ENCODE assay signal across 8 cellular contexts in the genomic region with DNA sequence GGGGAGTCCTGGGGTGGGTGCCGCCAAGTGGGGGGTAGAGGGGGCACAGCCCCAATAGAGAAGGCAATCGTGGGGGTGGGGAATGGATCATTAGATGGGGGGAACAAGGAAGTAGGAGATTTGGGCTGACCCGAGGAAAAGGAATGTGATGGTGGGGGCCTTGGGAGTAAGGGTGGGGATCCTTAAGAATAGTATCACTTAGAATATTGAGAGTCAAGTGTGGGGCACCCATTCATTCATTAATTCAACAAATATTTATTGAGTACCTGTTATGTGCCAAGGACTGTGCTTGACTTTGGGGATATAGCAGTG. TPM values are rescaled to one million over a fixed set of nuclear protein-coding genes. Genes with fewer than 3 reads are reported as not detected.
DNase-seq lines count a peak whose midpoint lies in the region; ATAC-seq and TF ChIP-seq lines count a peak whose summit lies in the region.

No MANE protein-coding gene starts in this region.

- H3K36me3 ChIP-seq in A673 (ENCODE audit: insufficient read depth, low read length, poor library complexity, severe bottlenecking) (no peaks in the 10 kb centered on the region), muscle layer of duodenum (ENCODE audit: control insufficient read depth in 1 of 2, insufficient read depth in 2 of 2, low read length in 2 of 2) (no peaks in the 10 kb centered on the region)

- H3K27ac ChIP-seq in A673 (ENCODE audit: low read depth, low read length, poor library complexity, severe bottlenecking) (peak overlapping the region; percentile 92), muscle layer of duodenum (ENCODE audit: low read length) (peak overlapping the region; percentile 83)

- intact Hi-C loops in A673 (cut with micrococcal nuclease; ENCODE audit: unreplicated experiment) = no loop called here

- TF ChIP-seq CTCF in A673 (conservative IDR thresholded peaks at IDR 0.05; ENCODE audit: low read depth, low read length) = peak; percentile 20; the same call in 1 of the 2 replicates
- TF ChIP-seq CTCF in GM13977 (IDR thresholded peaks at IDR 0.05; ENCODE audit: extremely low read depth, insufficient read depth, missing control alignments) = no peak

- CTCF ChIA-PET in A673 (lab: Charles Lee) = interaction anchor here (0.5 kb wide), 1 partner anchor 53 kb away, joined by 5 read pairs; no protein-coding TSS in a partner anchor

- H3K27ac Mint-ChIP-seq in central memory CD8-positive, alpha-beta T cell (ENCODE audit: low read depth) = peak overlapping the region; percentile 68

- peaks cover 20% of the 10 kb centered on the region for H3K4me1 ChIP-seq in A673 (ENCODE audit: insufficient read depth, low read length, poor library complexity, severe bottlenecking)
- peaks cover 29 to 50% of the 10 kb centered on the region in 2 donors for H3K4me1 ChIP-seq in muscle layer of duodenum (ENCODE audit: control insufficient read depth in 1 of 2, insufficient read depth in 2 of 2, low read length in 2 of 2)

- H3K27me3 Mint-ChIP-seq in central memory CD8-positive, alpha-beta T cell = no peaks in the 10 kb centered on the region

- DNase-seq in A673 (ENCODE audit: low spot score) (no peak), hypothalamus (lab: John Stamatoyannopoulos, UW) (no peak), NCI-H524 (lab: John Stamatoyannopoulos, UW) (no peak), NOMO-1 treated with dmso at 0.1 percent for 144 hours (lab: John Stamatoyannopoulos, UW; ENCODE audit: unreplicated experiment) (no peak), GM13977 (ENCODE audit: low spot score) (no peak)
- no peak for DNase-seq in Jurkat, Clone E6-1 (ENCODE audit: low read depth, low spot score)
- DNase-seq in central memory CD8-positive, alpha-beta T cell (ENCODE audit: low spot score in 2 of 2) = no peak

- H3K4me1 Mint-ChIP-seq in central memory CD8-positive, alpha-beta T cell = peaks cover 62% of the 10 kb centered on the region

- no peak for ATAC-seq in central memory CD8-positive, alpha-beta T cell (replicated peaks; ENCODE audit: extremely low read depth, poor library complexity, severe bottlenecking)

- no peaks in the 10 kb centered on the region for H3K9me3 Mint-ChIP-seq in central memory CD8-positive, alpha-beta T cell

- POLR2A ChIA-PET in A673 (lab: Charles Lee; ENCODE audit: low non-redundant PET) = no interaction called here

- in situ Hi-C loops in GM13977 (cut with MboI; ENCODE audit: low pct_unique_long_range_greater_than_20kb, low sequenced_read_pairs, unreplicated experiment) = no loop called here

- no TSS peak for BruUV-seq in A673 (replicated peaks; lab: Mats Ljungman, UMichigan)

- H3K36me3 Mint-ChIP-seq in central memory CD8-positive, alpha-beta T cell (ENCODE audit: insufficient read depth) = peaks cover 9% of the 10 kb centered on the region

- no peaks in the 10 kb centered on the region for H3K9me3 ChIP-seq in A673 (ENCODE audit: low read depth, low read length, poor library complexity, severe bottlenecking)
- H3K9me3 ChIP-seq in muscle layer of duodenum (ENCODE audit: control insufficient read depth in 1 of 2, low read length in 2 of 2) = no peaks in the 10 kb centered on the region

- H3K4me3 Mint-ChIP-seq in central memory CD8-positive, alpha-beta T cell = peak overlapping the region; percentile 84

- peak overlapping the region; percentile 95 for H3K4me3 ChIP-seq in A673 (ENCODE audit: low read depth, low read length, poor library complexity, severe bottlenecking)
- H3K4me3 ChIP-seq in Jurkat, Clone E6-1 (ENCODE audit: low read length) = peak overlapping the region; percentile 89
- H3K4me3 ChIP-seq in muscle layer of duodenum (ENCODE audit: low read depth in 1 of 2, low read length in 2 of 2) = peak overlapping the region; percentile 84 to 86

- H3K27me3 ChIP-seq in A673 (replicated peaks; ENCODE audit: insufficient read depth, low read depth, low read length, poor library complexity) = no peaks in the 10 kb centered on the region
- no peaks in the 10 kb centered on the region for H3K27me3 ChIP-seq in muscle layer of duodenum (ENCODE audit: low read depth, low read length)

RNA-seq across cellular contexts. Expression of a gene that starts 0.6 kb away (rescaled TPM):
- 157 and 164 TPM in 2 replicates for total RNA-seq in A673 (2021)
- 134 TPM for polyA plus RNA-seq in Jurkat, Clone E6-1 (2012; ENCODE audit: insufficient read depth, insufficient read length)

RNA-seq across cellular contexts. Expression of a gene that starts 50.7 kb away (rescaled TPM):
- total RNA-seq in A673 (2021) = 3.0 and 7.4 TPM in 2 replicates
- not detected for polyA plus RNA-seq in Jurkat, Clone E6-1 (2012; ENCODE audit: insufficient read depth, insufficient read length)
